Comparison of ENCODE assay signal across 25 cellular contexts in genomic region chr13:24718192-24718965, GRCh38. TPM values are rescaled to one million over a fixed set of nuclear protein-coding genes. Genes with fewer than 3 reads are reported as not detected.
"Had no signal": no experiment of that assay in that cellular context is flagged by ENCODE, and none has a peak within 500 bp of the region (broad histone marks: within the 10 kb centered on the region; RNA-seq: fewer than 3 reads in every experiment).

No MANE protein-coding gene starts in this region.

- H3K4me1 Mint-ChIP-seq: stimulated activated naive B cell treated with anti-CD40 and anti-IgM and Interleukin-4, amounts not matched to agents 10 μg/mL and 1 μg/mL and 100 μg/mL, for 72 hours had no signal

- H3K4me1 ChIP-seq: parathyroid adenoma, prostate gland, transverse colon had no signal

- H3K9ac ChIP-seq: parathyroid adenoma had no signal

- H3K4me2 ChIP-seq: hepatocyte had no signal

- H3K79me2 ChIP-seq: hepatocyte, parathyroid adenoma had no signal

- H3K4me3 Mint-ChIP-seq: mesothelial cell of epicardium; natural killer cell treated with Interleukin-12 subunit alpha and Interleukin-12 subunit beta and Interleukin-15 and Interleukin-18, amount 100 ng/mL, for 72 hours; stimulated activated naive B cell treated with anti-CD40 and anti-IgM and Interleukin-4, amounts not matched to agents 10 μg/mL and 1 μg/mL and 100 μg/mL, for 72 hours; stimulated activated naive CD8-positive, alpha-beta T cell treated with anti-CD3 and anti-CD28 coated beads, Interleukin-15, amount 100 ng/mL, for 72 hours had no signal

- H2AFZ ChIP-seq: hepatocyte, parathyroid adenoma had no signal

- H3K36me3 Mint-ChIP-seq: mesothelial cell of epicardium; natural killer cell treated with Interleukin-12 subunit alpha and Interleukin-12 subunit beta and Interleukin-15 and Interleukin-18, amount 100 ng/mL, for 72 hours; stimulated activated naive B cell treated with anti-CD40 and anti-IgM and Interleukin-4, amounts not matched to agents 10 μg/mL and 1 μg/mL and 100 μg/mL, for 72 hours had no signal

- H3K9me3 ChIP-seq: gastroesophageal sphincter, prostate gland, thoracic aorta, transverse colon had no signal

- DNase-seq: effector memory CD4-positive, alpha-beta T cell; glutamatergic neuron; left colon; mammary epithelial cell; stimulated activated CD4-positive, alpha-beta T cell treated with anti-CD3 and anti-CD28 coated beads, Interleukin-2, amount 100 ng/mL, for 24 hours; stimulated activated CD4-positive, alpha-beta T cell treated with anti-CD3 and anti-CD28 coated beads, Interleukin-4, amount 100 ng/mL, for 4 hours; stimulated activated naive B cell treated with anti-CD40 and anti-IgM and Interleukin-4, amounts not matched to agents 10 μg/mL and 1 μg/mL and 100 μg/mL, for 72 hours; stimulated activated naive CD8-positive, alpha-beta T cell treated with anti-CD3 and anti-CD28 coated beads, Interleukin-15, amount 100 ng/mL, for 72 hours; transverse colon had no signal

- H3K9me3 Mint-ChIP-seq: mesothelial cell of epicardium; natural killer cell treated with Interleukin-12 subunit alpha and Interleukin-12 subunit beta and Interleukin-15 and Interleukin-18, amount 100 ng/mL, for 72 hours; stimulated activated naive B cell treated with anti-CD40 and anti-IgM and Interleukin-4, amounts not matched to agents 10 μg/mL and 1 μg/mL and 100 μg/mL, for 72 hours; stimulated activated naive CD8-positive, alpha-beta T cell treated with anti-CD3 and anti-CD28 coated beads, Interleukin-15, amount 100 ng/mL, for 72 hours had no signal

- H3K27ac ChIP-seq: gastroesophageal sphincter, hepatocyte, parathyroid adenoma, prostate gland, skin epidermis, thoracic aorta, transverse colon had no signal

- H3K36me3 ChIP-seq: gastroesophageal sphincter, prostate gland, thoracic aorta, transverse colon had no signal

- H3K27ac Mint-ChIP-seq: mesothelial cell of epicardium; natural killer cell treated with Interleukin-12 subunit alpha and Interleukin-12 subunit beta and Interleukin-15 and Interleukin-18, amount 100 ng/mL, for 72 hours; stimulated activated naive B cell treated with anti-CD40 and anti-IgM and Interleukin-4, amounts not matched to agents 10 μg/mL and 1 μg/mL and 100 μg/mL, for 72 hours had no signal

- ATAC-seq: esophagus mucosa; gastroesophageal sphincter; left colon; sciatic nerve; stimulated activated naive B cell treated with anti-CD40 and anti-IgM and Interleukin-4, amounts not matched to agents 10 μg/mL and 1 μg/mL and 100 μg/mL, for 72 hours; stimulated activated naive CD8-positive, alpha-beta T cell treated with anti-CD3 and anti-CD28 coated beads, Interleukin-15, amount 100 ng/mL, for 72 hours had no signal

- H3K27me3 ChIP-seq: hepatocyte had no signal

- H3K4me3 ChIP-seq: gastroesophageal sphincter, hepatocyte, prostate gland, skin epidermis, thoracic aorta, transverse colon had no signal

RNA-seq across cellular contexts. Expression of gene ATP12A, which starts 38.2 kb away (rescaled TPM):
- total RNA-seq: fibroblast of villous mesenchyme, mucosa of gallbladder, omental fat pad, renal cortical epithelial cell, sciatic nerve, subcutaneous adipose tissue had no signal
- polyA plus RNA-seq: urinary bladder had no signal

RNA-seq across cellular contexts. Expression of gene RNF17, which starts 45.6 kb away (rescaled TPM):
- total RNA-seq: esophagus mucosa; hepatocyte; mammary epithelial cell; mesothelial cell of epicardium; mucosa of gallbladder; natural killer cell treated with Interleukin-12 subunit alpha and Interleukin-12 subunit beta and Interleukin-15 and Interleukin-18, amount 100 ng/mL, for 72 hours; renal cortical epithelial cell; sciatic nerve; thoracic aorta; transverse colon; urinary bladder had no signal
- polyA plus RNA-seq: hepatocyte, mammary epithelial cell had no signal
